Comparison of ENCODE assay signal across 1 cellular context in the genomic region with DNA sequence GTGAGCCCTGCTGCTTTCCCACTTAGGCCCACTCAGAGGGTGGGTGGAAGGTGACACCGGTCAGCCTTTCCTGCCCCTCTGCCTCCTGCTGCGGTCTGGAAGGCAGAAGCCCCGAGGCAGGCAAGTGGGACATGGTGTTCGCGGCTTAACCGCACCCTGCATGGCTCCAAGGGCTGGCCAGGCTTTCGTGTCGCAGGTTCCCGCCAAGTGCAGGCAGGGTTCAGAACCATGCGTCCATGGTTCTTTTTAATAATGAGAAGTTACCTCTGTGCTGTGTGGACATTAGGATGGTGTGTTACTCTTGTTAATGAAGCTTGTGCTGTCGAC.
TF ChIP-seq lines count a peak whose summit lies in the region.

No MANE protein-coding gene starts in this region.

TF ChIP-seq in HepG2, 621 proteins besides CTCF, POLR2A, EP300 and RAD21 (continued from another document):
- TF ChIP-seq, protein P1, sequence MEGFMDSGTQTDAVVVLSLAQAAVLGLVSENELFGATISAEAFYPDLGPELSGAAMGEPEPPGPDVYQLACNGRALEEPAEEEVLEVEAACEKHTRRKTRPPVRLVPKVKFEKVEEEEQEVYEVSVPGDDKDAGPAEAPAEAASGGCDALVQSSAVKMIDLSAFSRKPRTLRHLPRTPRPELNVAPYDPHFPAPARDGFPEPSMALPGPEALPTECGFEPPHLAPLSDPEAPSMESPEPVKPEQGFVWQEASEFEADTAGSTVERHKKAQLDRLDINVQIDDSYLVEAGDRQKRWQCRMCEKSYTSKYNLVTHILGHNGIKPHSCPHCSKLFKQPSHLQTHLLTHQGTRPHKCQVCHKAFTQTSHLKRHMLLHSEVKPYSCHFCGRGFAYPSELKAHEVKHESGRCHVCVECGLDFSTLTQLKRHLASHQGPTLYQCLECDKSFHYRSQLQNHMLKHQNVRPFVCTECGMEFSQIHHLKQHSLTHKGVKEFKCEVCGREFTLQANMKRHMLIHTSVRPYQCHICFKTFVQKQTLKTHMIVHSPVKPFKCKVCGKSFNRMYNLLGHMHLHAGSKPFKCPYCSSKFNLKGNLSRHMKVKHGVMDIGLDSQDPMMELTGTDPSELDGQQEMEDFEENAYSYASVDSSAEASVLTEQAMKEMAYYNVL (CRISPR knock-in tag; IDR thresholded peaks at IDR 0.05; ENCODE audit: borderline replicate concordance) = 0 out of 2 replicates have a peak, but pooled peaks have one; percentile 31
- TF ChIP-seq ZNF768 (CRISPR knock-in tag; IDR thresholded peaks at IDR 0.05) = peak; percentile 25; the same call in 1 of the 2 replicates
